18 cellular contexts compared by ENCODE assay signal in the genomic region with DNA sequence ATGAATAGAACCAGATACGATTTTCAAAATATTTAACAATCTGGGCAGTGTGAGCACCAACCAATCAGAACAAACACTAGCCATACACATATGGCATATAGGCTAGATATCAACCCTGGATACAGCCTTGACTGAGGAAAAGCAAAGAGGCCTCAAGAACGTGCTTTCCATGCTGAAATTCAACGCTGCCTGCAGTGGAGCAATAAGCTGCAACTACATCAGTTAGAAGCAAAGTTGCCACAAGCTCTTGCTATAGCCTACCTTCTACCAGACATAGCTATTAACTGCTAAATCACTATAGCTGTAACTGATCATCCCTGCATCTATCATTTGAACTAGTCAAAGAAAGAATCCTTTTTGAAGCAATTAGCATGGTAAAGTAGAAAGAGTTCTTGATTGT. TPM values are rescaled to one million over a fixed set of nuclear protein-coding genes. Genes with fewer than 3 reads are reported as not detected.
DNase-seq lines count a peak whose midpoint lies in the region; ATAC-seq and TF ChIP-seq lines count a peak whose summit lies in the region.
"Had no signal": no experiment of that assay in that cellular context is flagged by ENCODE, and none has a peak within 500 bp of the region (broad histone marks: within the 10 kb centered on the region; RNA-seq: fewer than 3 reads in every experiment).

No MANE protein-coding gene starts in this region.

- 88 to 93% methylated on average over 3 of the region's 3 CpGs for WGBS in endodermal cell (ENCODE audit: insufficient coverage in 1 of 2, insufficient read length in 1 of 2), 2 experiments

- H3K9me3 Mint-ChIP-seq in endodermal cell: no peaks in the 10 kb centered on the region
- H3K9me3 Mint-ChIP-seq in nephron progenitor cell: peaks cover 20% of the 10 kb centered on the region
- no peaks in the 10 kb centered on the region for H3K9me3 Mint-ChIP-seq in type B pancreatic cell
- H3K9me3 Mint-ChIP-seq: CD14-positive monocyte had no signal

- no peak overlapping the region for H3K27ac Mint-ChIP-seq in endodermal cell
- H3K27ac Mint-ChIP-seq in nephron progenitor cell: peak overlapping the region; percentile 90
- peak overlapping the region; percentile 6 for H3K27ac Mint-ChIP-seq in type B pancreatic cell
- H3K27ac Mint-ChIP-seq: B cell had no signal

- H3K36me3 Mint-ChIP-seq in endodermal cell (ENCODE audit: low read depth): peaks cover 4% of the 10 kb centered on the region
- H3K36me3 Mint-ChIP-seq in nephron progenitor cell (ENCODE audit: low read depth): peaks cover 42% of the 10 kb centered on the region
- H3K36me3 Mint-ChIP-seq in type B pancreatic cell: peaks cover 8% of the 10 kb centered on the region

- no peak overlapping the region for H3K4me3 ChIP-seq in cardiac muscle cell
- H3K4me3 ChIP-seq in endodermal cell (ENCODE audit: low read length): no peak overlapping the region
- H3K4me3 ChIP-seq: MG63 had no signal

- H3K4me1 ChIP-seq in cardiac muscle cell (ENCODE audit: low read depth) (no peaks in the 10 kb centered on the region), endodermal cell (ENCODE audit: control insufficient read depth, insufficient read depth, low read length) (no peaks in the 10 kb centered on the region)

- H3K4me1 Mint-ChIP-seq in endodermal cell (peaks cover 2% of the 10 kb centered on the region), nephron progenitor cell (peaks cover 4% of the 10 kb centered on the region), type B pancreatic cell (ENCODE audit: unreplicated experiment) (peaks cover 4% of the 10 kb centered on the region)

- in situ Hi-C loops in G401 (cut with HindIII; ENCODE audit: low sequenced_read_pairs): no loop called here

- H3K9me3 ChIP-seq in cardiac muscle cell (ENCODE audit: low read depth) (no peaks in the 10 kb centered on the region), endodermal cell (ENCODE audit: control insufficient read depth, low read length) (no peaks in the 10 kb centered on the region)
- H3K9me3 ChIP-seq: MG63 had no signal

- TF ChIP-seq CTCF in cardiac muscle cell (IDR thresholded peaks at IDR 0.05; ENCODE audit: low read depth, low read length) (no peak), endodermal cell (conservative IDR thresholded peaks at IDR 0.05) (no peak), nephron progenitor cell (IDR thresholded peaks at IDR 0.05) (no peak), type B pancreatic cell (conservative IDR thresholded peaks at IDR 0.05) (no peak)

- H3K4me3 Mint-ChIP-seq in endodermal cell (no peak overlapping the region), nephron progenitor cell (no peak overlapping the region), type B pancreatic cell (no peak overlapping the region)
- H3K4me3 Mint-ChIP-seq: B cell, CD14-positive monocyte had no signal

- H3K36me3 ChIP-seq in cardiac muscle cell: peaks cover 3% of the 10 kb centered on the region
- H3K36me3 ChIP-seq in endodermal cell (ENCODE audit: control insufficient read depth, insufficient read depth, low read length): no peaks in the 10 kb centered on the region

- intact Hi-C loops in Right ventricle myocardium inferior (cut with DNase I): no loop called here

- H3K9ac ChIP-seq in endodermal cell (ENCODE audit: extremely low read depth, low read length, poor library complexity, severe bottlenecking): no peak overlapping the region

- no peak for ATAC-seq in Right ventricle myocardium inferior

- H3K27me3 ChIP-seq in cardiac muscle cell (no peaks in the 10 kb centered on the region), endodermal cell (ENCODE audit: control insufficient read depth, insufficient read depth, low read length, poor library complexity, severe bottlenecking) (no peaks in the 10 kb centered on the region)
- H3K27me3 ChIP-seq: MG63 had no signal

- peak overlapping the region; percentile 73 for H3K27ac ChIP-seq in cardiac muscle cell
- peak overlapping the region; percentile 58 for H3K27ac ChIP-seq in endodermal cell (ENCODE audit: low read depth, low read length)

- DNase-seq in cardiac muscle cell (ENCODE audit: low read depth in 1 of 2, low spot score in 1 of 2) (no peak), Right ventricle myocardium inferior (ENCODE audit: missing footprints) (no peak), endodermal cell (peak; percentile 10), nephron progenitor cell (no peak), type B pancreatic cell (ENCODE audit: extremely low spot score, unreplicated experiment) (no peak), G401 (ENCODE audit: low spot score) (no peak), GF-D8 (lab: John Stamatoyannopoulos, UW) (no peak), NCI-H1092 (lab: John Stamatoyannopoulos, UW) (no peak)
- DNase-seq: DMS79 treated with DMSO at 0.1 percent for 48 hours; MG63; NCI-H1048; NCI-H1436; NCI-H187 treated with DMSO at 0.1 percent for 48 hours; NCI-H2107; NCI-H69; NK-92 treated with Interleukin-12 subunit alpha and Interleukin-12 subunit beta, amount 100 ng/mL, for 24 hours had no signal

- H3K27me3 Mint-ChIP-seq in endodermal cell (ENCODE audit: insufficient read depth): no peaks in the 10 kb centered on the region
- no peaks in the 10 kb centered on the region for H3K27me3 Mint-ChIP-seq in nephron progenitor cell (ENCODE audit: low read depth, poor library complexity)
- no peaks in the 10 kb centered on the region for H3K27me3 Mint-ChIP-seq in type B pancreatic cell
- H3K27me3 Mint-ChIP-seq: B cell had no signal

RNA-seq across cellular contexts. Expression of a gene that starts 42.5 kb away (rescaled TPM):
- total RNA-seq in cardiac muscle cell (120 and 196 TPM in 2 replicates), Right ventricle myocardium inferior (105 TPM), endodermal cell (100 to 1,000 TPM; 119 to 171 TPM), type B pancreatic cell (ENCODE audit: low replicate concordance) (38.7 and 76.0 TPM in 2 replicates)
- polyA plus RNA-seq in cardiac muscle cell: 99.5 and 156 TPM in 2 replicates
- polyA plus RNA-seq in endodermal cell (2013, experiment 1 of 2): 97.0 TPM
- 94.8 TPM for polyA plus RNA-seq in endodermal cell (2013, experiment 2 of 2)
- total RNA-seq in G401 (2014; rRNA removed; shearing (Covaris generic)): 60.9 and 72.0 TPM in 2 replicates
